In the genomic region with DNA sequence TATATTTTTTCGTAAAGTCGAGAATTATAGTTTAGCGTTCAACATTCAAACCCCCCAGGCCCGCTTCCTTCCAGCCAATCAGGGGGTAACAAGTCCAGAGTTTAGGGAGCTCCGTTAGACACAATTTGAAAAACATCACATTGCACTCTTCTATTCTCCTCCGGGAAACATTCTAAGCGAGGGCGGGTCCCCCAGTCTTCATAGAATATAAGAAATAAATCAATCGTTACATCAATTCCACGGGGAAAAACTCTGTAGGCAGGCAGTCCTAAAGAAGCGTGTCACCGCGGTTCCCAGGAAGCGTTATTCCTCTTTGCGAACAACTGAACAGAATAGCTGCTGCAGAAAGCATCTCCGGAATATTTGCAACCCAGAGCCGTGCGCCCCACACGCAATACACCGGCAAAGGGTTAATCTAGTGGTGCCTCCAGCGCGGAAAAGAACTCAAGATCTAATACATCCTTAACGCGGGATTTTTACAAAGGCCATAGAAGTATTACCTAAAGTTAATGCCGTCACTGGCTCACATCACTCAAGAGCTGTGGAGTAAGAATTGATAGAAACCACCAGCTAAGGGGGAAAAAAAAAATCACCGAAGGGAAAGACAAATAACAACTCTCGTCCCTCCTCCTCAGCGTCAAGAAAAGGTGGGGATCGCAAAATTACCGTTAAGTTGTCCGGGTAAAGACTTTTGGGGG, we compare ENCODE assay signal across 8 cellular contexts.
DNase-seq lines count a peak whose midpoint lies in the region; ATAC-seq, FAIRE-seq and TF ChIP-seq lines count a peak whose summit lies in the region.

No MANE protein-coding gene starts in this region.

- intact Hi-C loops in K562 (cut with micrococcal nuclease), result loop anchor here (5.0 to 10.0 kb wide), 3 partner anchors 107 to 832 kb away; no protein-coding TSS in a partner anchor

- no peak for FAIRE-seq in K562 (lab: Jason Lieb, UNC)
- peak; percentile 65 for FAIRE-seq in islet of Langerhans (lab: Jason Lieb, UNC)

- DNase-seq in BE2C (peak; percentile 32), RWPE2 (ENCODE audit: low spot score) (no peak), K562 (ENCODE audit: extremely low read depth in 1 of 4, low spot score in 3 of 4) (peak; percentile 22 to 48 (median 30))
- peak; percentile 41 for DNase-seq in stimulated activated CD4-positive, alpha-beta T cell treated with anti-CD3 and anti-CD28 coated beads, Interleukin-15, amount 100 ng/mL, for 24 hours

- H3K9me3 ChIP-seq in BE2C (no peaks in the 10 kb centered on the region), HEK293 (ENCODE audit: control insufficient read depth, insufficient read depth, low read depth, low read length) (no peaks in the 10 kb centered on the region), RWPE2 (ENCODE audit: severe bottlenecking) (no peaks in the 10 kb centered on the region), K562 (replicated peaks; ENCODE audit: control insufficient read depth, insufficient read depth, low read depth, low read length) (no peaks in the 10 kb centered on the region)

- H3K4me1 ChIP-seq in BE2C (no peaks in the 10 kb centered on the region), HEK293 (ENCODE audit: control insufficient read depth, insufficient read depth, low read length) (peaks cover 9% of the 10 kb centered on the region), RWPE2 (ENCODE audit: insufficient read depth, poor library complexity, severe bottlenecking) (peaks cover 40% of the 10 kb centered on the region), K562 (replicated peaks in 1 of 2; ENCODE audit: control insufficient read depth in 2 of 2, insufficient read depth in 2 of 2, low read length in 2 of 2) (peaks cover 0 to 2% of the 10 kb centered on the region in 2 experiments; a peak in 1 of 5 replicates)

- H2AFZ ChIP-seq in K562 (ENCODE audit: low read depth, low read length), result no peak overlapping the region

- peak overlapping the region; percentile 93 to 98; a peak in 3 of 4 replicates for H3K9ac ChIP-seq in K562 (ENCODE audit: insufficient read depth in 1 of 2, low read depth in 2 of 2, low read length in 2 of 2)

- POLR2A ChIA-PET in HEK293 (lab: Yijun Ruan, JAX) (interaction anchor here (1.5 to 5.3 kb wide), 4 partner anchors 12 to 83 kb away, joined by 3 to 50 read pairs (median 16); a partner anchor contains a TSS), K562 (lab: Yijun Ruan, JAX) (interaction anchor here (0.6 to 4.8 kb wide), 11 partner anchors 10 to 343 kb away, joined by 3 to 27 read pairs (median 4); a partner anchor contains a TSS)

- CTCF ChIA-PET in HEK293 (lab: Yijun Ruan, JAX) (interaction anchor here (0.7 kb wide), 1 partner anchor 9 kb away, joined by 5 read pairs; no protein-coding TSS in a partner anchor), K562 (lab: Yijun Ruan, JAX; ENCODE audit: low intra/inter-chr PET ratio) (no interaction called here)

- under 1% methylated on average over 28 of the region's 31 CpGs for WGBS in K562 (ENCODE audit: insufficient coverage, low coverage, missing lambda C conversion rate)

- TF ChIP-seq EP300 in K562 (IDR thresholded peaks at IDR 0.05; ENCODE audit: low read length), result no peak

- H3K36me3 ChIP-seq in BE2C (peaks cover 7% of the 10 kb centered on the region), HEK293 (ENCODE audit: control insufficient read depth in 2 of 2, insufficient read depth in 1 of 2, low read length in 2 of 2) (no peaks in the 10 kb centered on the region), RWPE2 (ENCODE audit: low read depth) (peaks cover 36% of the 10 kb centered on the region), K562 (ENCODE audit: control insufficient read depth, insufficient read depth, low read length) (peaks cover 5% of the 10 kb centered on the region; the same call in 1 of the 3 replicates)

- no peaks in the 10 kb centered on the region for H3K9me1 ChIP-seq in K562 (ENCODE audit: control insufficient read depth, insufficient read depth, low read length)

- TSS peak; percentile 44 for BruUV-seq in K562 (replicated peaks; lab: Mats Ljungman, UMichigan)

- TF ChIP-seq RAD21 in K562 (CRISPR knock-in tag; conservative IDR thresholded peaks at IDR 0.05 in 1 of 2, IDR thresholded peaks at IDR 0.05 in 1 of 2), result no peak

- peaks cover 3% of the 10 kb centered on the region; the same call in 1 of the 2 replicates for H4K20me1 ChIP-seq in K562 (replicated peaks; ENCODE audit: control insufficient read depth, insufficient read depth, low read length)

- H3K27me3 ChIP-seq in BE2C (no peaks in the 10 kb centered on the region), RWPE2 (ENCODE audit: insufficient read depth, poor library complexity, severe bottlenecking) (no peaks in the 10 kb centered on the region), K562 (ENCODE audit: control insufficient read depth in 2 of 2, insufficient read depth in 2 of 2, low read length in 2 of 2) (no peaks in the 10 kb centered on the region)

- ATAC-seq in RWPE2 (ENCODE audit: low read depth), result no peak
- ATAC-seq in K562, result peak; percentile 15
- no peak for ATAC-seq in HG03039 (IDR thresholded peaks at IDR 0.05; ENCODE audit: unreplicated experiment)
- no peak for ATAC-seq in HG03159 (IDR thresholded peaks at IDR 0.05; ENCODE audit: unreplicated experiment)

- peak overlapping the region; percentile 100 for H3K27ac ChIP-seq in HEK293 (ENCODE audit: extremely low read depth, low read depth, low read length)
- peak overlapping the region; percentile 90 for H3K27ac ChIP-seq in RWPE2 (ENCODE audit: poor library complexity, severe bottlenecking)
- H3K27ac ChIP-seq in K562 (ENCODE audit: extremely low read depth, low read depth, low read length), result peak overlapping the region; percentile 98

- in situ Hi-C loops in K562 (cut with MboI), result no loop called here

- no peak for TF ChIP-seq CTCF in BE2C (IDR thresholded peaks at IDR 0.05; ENCODE audit: low read depth, low read length)
- TF ChIP-seq CTCF in HEK293 (tag by site-specific recombination; IDR thresholded peaks at IDR 0.05), result no peak
- TF ChIP-seq CTCF in RWPE2 (IDR thresholded peaks at IDR 0.05; ENCODE audit: poor library complexity, severe bottlenecking), result no peak
- TF ChIP-seq CTCF in K562 (IDR thresholded peaks at IDR 0.05 in 2 of 3, conservative IDR thresholded peaks at IDR 0.05 in 1 of 3; ENCODE audit: insufficient read depth in 2 of 3, low read depth in 1 of 3, low read length in 3 of 3), result no peak

- no peak for TF ChIP-seq POLR2A in K562 (conservative IDR thresholded peaks at IDR 0.05)

- H3K4me3 ChIP-seq in BE2C (ENCODE audit: low read depth, low read length) (peak overlapping the region; percentile 89), HEK293 (ENCODE audit: low read depth, low read length) (peak overlapping the region; percentile 99), RWPE2 (ENCODE audit: severe bottlenecking) (peak overlapping the region; percentile 79), K562 (peak overlapping the region; percentile 69)

- H3K4me2 ChIP-seq in K562 (ENCODE audit: insufficient read depth, low read length), result peak overlapping the region; percentile 88

- peaks cover 97% of the 10 kb centered on the region for H3K79me2 ChIP-seq in K562 (ENCODE audit: control insufficient read depth, insufficient read depth, low read length)

TF ChIP-seq in HEK293, 187 proteins besides CTCF, POLR2A, EP300 and RAD21 (continues in another document):
- TF ChIP-seq ZNF394 (tag by site-specific recombination; IDR thresholded peaks at IDR 0.05; ENCODE audit: borderline replicate concordance) (peak; percentile 22; the same call in 1 of the 2 replicates), ZNF544 (tag by site-specific recombination; IDR thresholded peaks at IDR 0.05) (no peak)
- TF ChIP-seq, protein P1, sequence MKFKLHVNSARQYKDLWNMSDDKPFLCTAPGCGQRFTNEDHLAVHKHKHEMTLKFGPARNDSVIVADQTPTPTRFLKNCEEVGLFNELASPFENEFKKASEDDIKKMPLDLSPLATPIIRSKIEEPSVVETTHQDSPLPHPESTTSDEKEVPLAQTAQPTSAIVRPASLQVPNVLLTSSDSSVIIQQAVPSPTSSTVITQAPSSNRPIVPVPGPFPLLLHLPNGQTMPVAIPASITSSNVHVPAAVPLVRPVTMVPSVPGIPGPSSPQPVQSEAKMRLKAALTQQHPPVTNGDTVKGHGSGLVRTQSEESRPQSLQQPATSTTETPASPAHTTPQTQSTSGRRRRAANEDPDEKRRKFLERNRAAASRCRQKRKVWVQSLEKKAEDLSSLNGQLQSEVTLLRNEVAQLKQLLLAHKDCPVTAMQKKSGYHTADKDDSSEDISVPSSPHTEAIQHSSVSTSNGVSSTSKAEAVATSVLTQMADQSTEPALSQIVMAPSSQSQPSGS (tag by site-specific recombination; IDR thresholded peaks at IDR 0.05; ENCODE audit: low read depth), result peak; percentile 55; the same call in 1 of the 2 replicates

TF ChIP-seq in K562, 482 proteins besides CTCF, POLR2A, EP300 and RAD21 (continues in another document):
- TF ChIP-seq ZC3H4 (CRISPR knock-in tag; IDR thresholded peaks at IDR 0.05; ENCODE audit: borderline replicate concordance) (no peak), GABPA (tag; conservative IDR thresholded peaks at IDR 0.05; ENCODE audit: low read depth) (0 out of 2 replicates have a peak, but pooled peaks have one; percentile 2), JUNB (CRISPR knock-in tag; conservative IDR thresholded peaks at IDR 0.05) (no peak), ARID1B (IDR thresholded peaks at IDR 0.05) (no peak)
- TF ChIP-seq, protein P2, sequence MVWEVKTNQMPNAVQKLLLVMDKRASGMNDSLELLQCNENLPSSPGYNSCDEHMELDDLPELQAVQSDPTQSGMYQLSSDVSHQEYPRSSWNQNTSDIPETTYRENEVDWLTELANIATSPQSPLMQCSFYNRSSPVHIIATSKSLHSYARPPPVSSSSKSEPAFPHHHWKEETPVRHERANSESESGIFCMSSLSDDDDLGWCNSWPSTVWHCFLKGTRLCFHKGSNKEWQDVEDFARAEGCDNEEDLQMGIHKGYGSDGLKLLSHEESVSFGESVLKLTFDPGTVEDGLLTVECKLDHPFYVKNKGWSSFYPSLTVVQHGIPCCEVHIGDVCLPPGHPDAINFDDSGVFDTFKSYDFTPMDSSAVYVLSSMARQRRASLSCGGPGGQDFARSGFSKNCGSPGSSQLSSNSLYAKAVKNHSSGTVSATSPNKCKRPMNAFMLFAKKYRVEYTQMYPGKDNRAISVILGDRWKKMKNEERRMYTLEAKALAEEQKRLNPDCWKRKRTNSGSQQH (CRISPR knock-in tag; IDR thresholded peaks at IDR 0.05), result no peak
- TF ChIP-seq, protein P3, sequence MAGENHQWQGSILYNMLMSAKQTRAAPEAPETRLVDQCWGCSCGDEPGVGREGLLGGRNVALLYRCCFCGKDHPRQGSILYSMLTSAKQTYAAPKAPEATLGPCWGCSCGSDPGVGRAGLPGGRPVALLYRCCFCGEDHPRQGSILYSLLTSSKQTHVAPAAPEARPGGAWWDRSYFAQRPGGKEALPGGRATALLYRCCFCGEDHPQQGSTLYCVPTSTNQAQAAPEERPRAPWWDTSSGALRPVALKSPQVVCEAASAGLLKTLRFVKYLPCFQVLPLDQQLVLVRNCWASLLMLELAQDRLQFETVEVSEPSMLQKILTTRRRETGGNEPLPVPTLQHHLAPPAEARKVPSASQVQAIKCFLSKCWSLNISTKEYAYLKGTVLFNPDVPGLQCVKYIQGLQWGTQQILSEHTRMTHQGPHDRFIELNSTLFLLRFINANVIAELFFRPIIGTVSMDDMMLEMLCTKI (IDR thresholded peaks at IDR 0.05; ENCODE audit: partially characterized antibody), result no peak
